8 cellular contexts compared by ENCODE assay signal in genomic region chr14:75711134-75711795, GRCh38. TPM values are rescaled to one million over a fixed set of nuclear protein-coding genes. Genes with fewer than 3 reads are reported as not detected.
DNase-seq lines count a peak whose midpoint lies in the region; ATAC-seq and TF ChIP-seq lines count a peak whose summit lies in the region.

No MANE protein-coding gene starts in this region.

- in situ Hi-C loops in GM13977 (cut with MboI; ENCODE audit: low pct_unique_long_range_greater_than_20kb, low sequenced_read_pairs, unreplicated experiment) = loop anchor here (10.0 to 25.0 kb wide), 2 partner anchors 274 to 676 kb away; partner anchors contain the start of genes ESRRB, IFT43 and TGFB3

- H3K4me1 ChIP-seq in OCI-LY3 (ENCODE audit: low read length) (peaks cover 9% of the 10 kb centered on the region; the same call in 1 of the 2 replicates), lung (ENCODE audit: control insufficient read depth in 2 of 2, insufficient read depth in 2 of 2, low read length in 2 of 2) (peaks cover 0 to 6% of the 10 kb centered on the region in 2 donors), aorta (ENCODE audit: control insufficient read depth in 1 of 2, insufficient read depth in 2 of 2, low read length in 2 of 2) (peaks cover 0 to 5% of the 10 kb centered on the region in 2 donors)

- DNase-seq in Ammon's horn (ENCODE audit: low spot score) = peak; percentile 67
- DNase-seq in GM13977 (ENCODE audit: low spot score) = peak; percentile 20
- DNase-seq in dorsolateral prefrontal cortex = peak in 4 of 10 donors; percentile 36 to 48 (median 38)
- no peak for DNase-seq in lung (ENCODE audit: low spot score)
- DNase-seq in aorta = no peak

- H3K9ac ChIP-seq in OCI-LY3 (ENCODE audit: low read length) = no peak overlapping the region

- no peaks in the 10 kb centered on the region for H3K9me3 ChIP-seq in OCI-LY3 (ENCODE audit: insufficient read depth, low read length)
- no peaks in the 10 kb centered on the region for H3K9me3 ChIP-seq in lung (ENCODE audit: control insufficient read depth in 2 of 2, insufficient read depth in 1 of 2, low read length in 1 of 2)
- no peaks in the 10 kb centered on the region for H3K9me3 ChIP-seq in aorta (ENCODE audit: control insufficient read depth, low read length)

- no peak overlapping the region for H3K4me2 ChIP-seq in OCI-LY3 (ENCODE audit: low read length)

- H3K4me3 ChIP-seq in OCI-LY3 (ENCODE audit: low read length) (no peak overlapping the region), dorsolateral prefrontal cortex (peak overlapping the region in 21 of 59 donors; percentile 2 to 44 (median 17)), lung (no peak overlapping the region), aorta (ENCODE audit: low read length in 2 of 2) (no peak overlapping the region)

- peak; percentile 54 for ATAC-seq in lung (ENCODE audit: insufficient read depth, low FRiP score)
- ATAC-seq in aorta (ENCODE audit: low FRiP score) = peak; percentile 79
- no peak for ATAC-seq in GM18517 (IDR thresholded peaks at IDR 0.05; ENCODE audit: unreplicated experiment)
- ATAC-seq in GM21447 (IDR thresholded peaks at IDR 0.05; ENCODE audit: unreplicated experiment) = no peak

- intact Hi-C loops in dorsolateral prefrontal cortex (cut with DNase I) (loop anchor here (1.0 to 10.0 kb wide), 6 partner anchors 49 to 674 kb away; partner anchors contain the start of genes ERG28 (in 1 of the 2) and TTLL5 (in 1 of the 2)), aorta (cut with DNase I) (loop anchor here (2.0 to 10.0 kb wide), 3 partner anchors 84 to 272 kb away; no protein-coding TSS in a partner anchor)

- H3K27ac ChIP-seq in OCI-LY3 (ENCODE audit: low read length) (no peak overlapping the region), dorsolateral prefrontal cortex (peak overlapping the region; percentile 26 to 99 (median 92)), lung (ENCODE audit: low read depth in 1 of 2, low read length in 1 of 2) (peak overlapping the region in 1 of 2 donors; percentile 84), aorta (ENCODE audit: low read depth in 1 of 2, low read length in 2 of 2) (peak overlapping the region; percentile 51 to 98)

- H2AFZ ChIP-seq in OCI-LY3 (ENCODE audit: low read depth, low read length) = no peak overlapping the region

- H3K27me3 ChIP-seq in OCI-LY3 (ENCODE audit: low read depth, low read length) = no peaks in the 10 kb centered on the region
- no peaks in the 10 kb centered on the region for H3K27me3 ChIP-seq in dorsolateral prefrontal cortex
- no peaks in the 10 kb centered on the region for H3K27me3 ChIP-seq in lung (ENCODE audit: control insufficient read depth, insufficient read depth)
- H3K27me3 ChIP-seq in aorta (ENCODE audit: control insufficient read depth in 1 of 2, insufficient read depth in 2 of 2, low read length in 1 of 2) = no peaks in the 10 kb centered on the region

- WGBS in lung, 2 donors = 64 to 78% methylated on average over 4 of the region's 4 CpGs
- 31 to 37% methylated on average over 4 of the region's 4 CpGs for WGBS in aorta, 2 donors

- TF ChIP-seq CTCF in GM13977 (IDR thresholded peaks at IDR 0.05; ENCODE audit: extremely low read depth, insufficient read depth, missing control alignments) (peak; percentile 78), OCI-LY3 (IDR thresholded peaks at IDR 0.05; ENCODE audit: low read depth, low read length) (peak; percentile 73), dorsolateral prefrontal cortex (IDR thresholded peaks at IDR 0.05 in 54 of 56, conservative IDR thresholded peaks at IDR 0.05 in 2 of 56; ENCODE audit: low read depth in 1 of 56, partially characterized antibody in 56 of 56) (peak; percentile 54 to 88 (median 75)), lung (IDR thresholded peaks at IDR 0.05; ENCODE audit: control extremely low read depth, extremely low read depth) (peak; percentile 15)

- peaks cover 9% of the 10 kb centered on the region for H3K36me3 ChIP-seq in OCI-LY3 (replicated peaks; ENCODE audit: low read depth, low read length)
- peaks cover 3 to 4% of the 10 kb centered on the region in 2 donors for H3K36me3 ChIP-seq in lung (ENCODE audit: control insufficient read depth in 2 of 2, insufficient read depth in 2 of 2, low read length in 2 of 2)
- no peaks in the 10 kb centered on the region for H3K36me3 ChIP-seq in aorta (ENCODE audit: control insufficient read depth in 1 of 2, insufficient read depth in 2 of 2, low read length in 1 of 2)

- H3K79me2 ChIP-seq in OCI-LY3 (ENCODE audit: low read length) = no peaks in the 10 kb centered on the region

- H4K20me1 ChIP-seq in OCI-LY3 (ENCODE audit: insufficient read depth, low read length) = no peaks in the 10 kb centered on the region

RNA-seq across cellular contexts. Expression of gene TTLL5, which starts 50.2 kb away (rescaled TPM):
- total RNA-seq in dorsolateral prefrontal cortex (10 to 100 TPM; 36.5 to 74.0 (median 53.7) TPM), lung (10 to 100 TPM; 45.3 to 58.6 TPM), aorta (10 to 100 TPM; 27.5 to 40.8 TPM)
- polyA plus RNA-seq in lung (10 to 100 TPM; 10.3 to 12.2 TPM), aorta (10 to 100 TPM in 1 of 2 donors, 1 to 10 TPM in 1; 7.7 to 18.2 TPM)

RNA-seq across cellular contexts. Expression of gene ERG28, which starts 50.6 kb away (rescaled TPM):
- total RNA-seq in dorsolateral prefrontal cortex (10 to 100 TPM; 10.2 to 21.8 (median 14.5) TPM), lung (10 to 100 TPM; 13.6 to 41.1 TPM), aorta (10 to 100 TPM; 10.4 to 11.5 TPM)
- polyA plus RNA-seq in lung (10 to 100 TPM; 39.3 to 67.2 TPM), aorta (10 to 100 TPM; 10.9 to 11.9 TPM)

Comparison
In these comparisons a context has a peak if more than half of its experiments do, and no peak if none do; other contexts are left out.
1. DNase-seq: peak in Ammon's horn (single experiment) and GM13977 (single experiment); none in lung (single experiment) and aorta (0 of 2).
2. CTCF ChIP-seq: peak in every context shown above with its lines; median percentile 78 in GM13977; 75 in dorsolateral prefrontal cortex; 73 in OCI-LY3; 15 in lung.
3. ATAC-seq: peak in lung (single experiment) and aorta (single experiment); none in GM18517 (single experiment) and GM21447 (single experiment).